ENCODE assay signal across 1 cellular context in the genomic region with DNA sequence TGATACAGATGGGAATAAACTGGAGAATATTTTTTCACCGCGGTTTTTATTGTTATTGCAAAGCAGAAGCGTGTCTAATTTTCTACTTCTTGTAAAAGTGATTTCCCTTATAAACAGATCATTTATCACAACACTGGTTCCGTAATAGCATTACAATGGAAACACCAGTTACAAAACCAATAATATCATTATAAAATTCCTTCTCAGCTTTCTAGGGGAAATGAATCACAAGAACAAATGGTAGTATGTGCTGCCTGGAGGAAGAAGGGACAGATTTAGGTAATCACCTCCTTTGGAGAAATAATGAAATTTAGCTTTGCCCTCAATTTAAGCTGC.
TF ChIP-seq lines count a peak whose summit lies in the region.

No MANE protein-coding gene starts in this region.

TF ChIP-seq in HEK293, 187 proteins besides CTCF, POLR2A, EP300 and RAD21 (continued from another document):
- TF ChIP-seq ZBTB1 (tag by site-specific recombination; IDR thresholded peaks at IDR 0.05) (no peak), ZNF626 (tag by site-specific recombination; IDR thresholded peaks at IDR 0.05) (no peak), ZNF549 (tag by site-specific recombination; IDR thresholded peaks at IDR 0.05) (no peak), ZNF555 (tag by site-specific recombination; conservative IDR thresholded peaks at IDR 0.05) (no peak), ZNF843 (tag by site-specific recombination; IDR thresholded peaks at IDR 0.05) (peak; percentile 40; the same call in 1 of the 2 replicates), OSR2 (tag by site-specific recombination; IDR thresholded peaks at IDR 0.05) (peak; percentile 34; the same call in 1 of the 2 replicates), ZNF416 (tag by site-specific recombination; IDR thresholded peaks at IDR 0.05) (no peak), ZNF335 (tag by site-specific recombination; conservative IDR thresholded peaks at IDR 0.05) (peak; percentile 43; the same call in 1 of the 2 replicates), ZNF544 (tag by site-specific recombination; IDR thresholded peaks at IDR 0.05) (no peak), WT1 (tag by site-specific recombination; IDR thresholded peaks at IDR 0.05) (no peak), KLF8 (tag by site-specific recombination; IDR thresholded peaks at IDR 0.05) (no peak), ZNF211 (tag by site-specific recombination; IDR thresholded peaks at IDR 0.05; ENCODE audit: low read depth) (no peak), BCL11B (tag by site-specific recombination; IDR thresholded peaks at IDR 0.05; ENCODE audit: low read depth) (no peak), REPIN1 (tag by site-specific recombination; IDR thresholded peaks at IDR 0.05; ENCODE audit: low read depth) (no peak), ZSCAN30 (tag by site-specific recombination; IDR thresholded peaks at IDR 0.05) (no peak), ZNF76 (tag by site-specific recombination; IDR thresholded peaks at IDR 0.05; ENCODE audit: borderline replicate concordance, low read depth) (no peak), ZNF510 (tag by site-specific recombination; IDR thresholded peaks at IDR 0.05; ENCODE audit: insufficient replicate concordance) (no peak), SP2 (tag by site-specific recombination; IDR thresholded peaks at IDR 0.05) (no peak), YY1 (tag by site-specific recombination; IDR thresholded peaks at IDR 0.05) (no peak)
- TF ChIP-seq, protein P1, sequence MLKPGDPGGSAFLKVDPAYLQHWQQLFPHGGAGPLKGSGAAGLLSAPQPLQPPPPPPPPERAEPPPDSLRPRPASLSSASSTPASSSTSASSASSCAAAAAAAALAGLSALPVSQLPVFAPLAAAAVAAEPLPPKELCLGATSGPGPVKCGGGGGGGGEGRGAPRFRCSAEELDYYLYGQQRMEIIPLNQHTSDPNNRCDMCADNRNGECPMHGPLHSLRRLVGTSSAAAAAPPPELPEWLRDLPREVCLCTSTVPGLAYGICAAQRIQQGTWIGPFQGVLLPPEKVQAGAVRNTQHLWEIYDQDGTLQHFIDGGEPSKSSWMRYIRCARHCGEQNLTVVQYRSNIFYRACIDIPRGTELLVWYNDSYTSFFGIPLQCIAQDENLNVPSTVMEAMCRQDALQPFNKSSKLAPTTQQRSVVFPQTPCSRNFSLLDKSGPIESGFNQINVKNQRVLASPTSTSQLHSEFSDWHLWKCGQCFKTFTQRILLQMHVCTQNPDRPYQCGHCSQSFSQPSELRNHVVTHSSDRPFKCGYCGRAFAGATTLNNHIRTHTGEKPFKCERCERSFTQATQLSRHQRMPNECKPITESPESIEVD (tag by site-specific recombination; IDR thresholded peaks at IDR 0.05): peak; percentile 91
- TF ChIP-seq, protein P2, sequence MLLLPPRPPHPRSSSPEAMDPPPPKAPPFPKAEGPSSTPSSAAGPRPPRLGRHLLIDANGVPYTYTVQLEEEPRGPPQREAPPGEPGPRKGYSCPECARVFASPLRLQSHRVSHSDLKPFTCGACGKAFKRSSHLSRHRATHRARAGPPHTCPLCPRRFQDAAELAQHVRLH (tag by site-specific recombination; IDR thresholded peaks at IDR 0.05): peak; percentile 27
- TF ChIP-seq, protein P3, sequence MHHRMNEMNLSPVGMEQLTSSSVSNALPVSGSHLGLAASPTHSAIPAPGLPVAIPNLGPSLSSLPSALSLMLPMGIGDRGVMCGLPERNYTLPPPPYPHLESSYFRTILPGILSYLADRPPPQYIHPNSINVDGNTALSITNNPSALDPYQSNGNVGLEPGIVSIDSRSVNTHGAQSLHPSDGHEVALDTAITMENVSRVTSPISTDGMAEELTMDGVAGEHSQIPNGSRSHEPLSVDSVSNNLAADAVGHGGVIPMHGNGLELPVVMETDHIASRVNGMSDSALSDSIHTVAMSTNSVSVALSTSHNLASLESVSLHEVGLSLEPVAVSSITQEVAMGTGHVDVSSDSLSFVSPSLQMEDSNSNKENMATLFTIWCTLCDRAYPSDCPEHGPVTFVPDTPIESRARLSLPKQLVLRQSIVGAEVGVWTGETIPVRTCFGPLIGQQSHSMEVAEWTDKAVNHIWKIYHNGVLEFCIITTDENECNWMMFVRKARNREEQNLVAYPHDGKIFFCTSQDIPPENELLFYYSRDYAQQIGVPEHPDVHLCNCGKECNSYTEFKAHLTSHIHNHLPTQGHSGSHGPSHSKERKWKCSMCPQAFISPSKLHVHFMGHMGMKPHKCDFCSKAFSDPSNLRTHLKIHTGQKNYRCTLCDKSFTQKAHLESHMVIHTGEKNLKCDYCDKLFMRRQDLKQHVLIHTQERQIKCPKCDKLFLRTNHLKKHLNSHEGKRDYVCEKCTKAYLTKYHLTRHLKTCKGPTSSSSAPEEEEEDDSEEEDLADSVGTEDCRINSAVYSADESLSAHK (tag by site-specific recombination; IDR thresholded peaks at IDR 0.05): peak; percentile 54; the same call in 1 of the 2 replicates
- TF ChIP-seq, protein P4, sequence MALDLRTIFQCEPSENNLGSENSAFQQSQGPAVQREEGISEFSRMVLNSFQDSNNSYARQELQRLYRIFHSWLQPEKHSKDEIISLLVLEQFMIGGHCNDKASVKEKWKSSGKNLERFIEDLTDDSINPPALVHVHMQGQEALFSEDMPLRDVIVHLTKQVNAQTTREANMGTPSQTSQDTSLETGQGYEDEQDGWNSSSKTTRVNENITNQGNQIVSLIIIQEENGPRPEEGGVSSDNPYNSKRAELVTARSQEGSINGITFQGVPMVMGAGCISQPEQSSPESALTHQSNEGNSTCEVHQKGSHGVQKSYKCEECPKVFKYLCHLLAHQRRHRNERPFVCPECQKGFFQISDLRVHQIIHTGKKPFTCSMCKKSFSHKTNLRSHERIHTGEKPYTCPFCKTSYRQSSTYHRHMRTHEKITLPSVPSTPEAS (tag by site-specific recombination; IDR thresholded peaks at IDR 0.05): no peak
- TF ChIP-seq, protein P5, sequence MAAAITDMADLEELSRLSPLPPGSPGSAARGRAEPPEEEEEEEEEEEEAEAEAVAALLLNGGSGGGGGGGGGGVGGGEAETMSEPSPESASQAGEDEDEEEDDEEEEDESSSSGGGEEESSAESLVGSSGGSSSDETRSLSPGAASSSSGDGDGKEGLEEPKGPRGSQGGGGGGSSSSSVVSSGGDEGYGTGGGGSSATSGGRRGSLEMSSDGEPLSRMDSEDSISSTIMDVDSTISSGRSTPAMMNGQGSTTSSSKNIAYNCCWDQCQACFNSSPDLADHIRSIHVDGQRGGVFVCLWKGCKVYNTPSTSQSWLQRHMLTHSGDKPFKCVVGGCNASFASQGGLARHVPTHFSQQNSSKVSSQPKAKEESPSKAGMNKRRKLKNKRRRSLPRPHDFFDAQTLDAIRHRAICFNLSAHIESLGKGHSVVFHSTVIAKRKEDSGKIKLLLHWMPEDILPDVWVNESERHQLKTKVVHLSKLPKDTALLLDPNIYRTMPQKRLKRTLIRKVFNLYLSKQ (tag by site-specific recombination; IDR thresholded peaks at IDR 0.05; ENCODE audit: borderline replicate concordance): no peak
